Comparison of ENCODE assay signal across 21 cellular contexts in genomic region chr11:4511267-4511666, GRCh38. TPM values are rescaled to one million over a fixed set of nuclear protein-coding genes. Genes with fewer than 3 reads are reported as not detected.
DNase-seq lines count a peak whose midpoint lies in the region; ATAC-seq and TF ChIP-seq lines count a peak whose summit lies in the region.
"Had no signal": no experiment of that assay in that cellular context is flagged by ENCODE, and none has a peak within 500 bp of the region (broad histone marks: within the 10 kb centered on the region; RNA-seq: fewer than 3 reads in every experiment).

No MANE protein-coding gene starts in this region.

- ATAC-seq in activated CD4-positive, alpha-beta T cell treated with anti-CD3 and anti-CD28 coated beads for 36 hours, result no peak
- no peak for ATAC-seq in HG02973 (IDR thresholded peaks at IDR 0.05; ENCODE audit: unreplicated experiment)

- no peak overlapping the region for H3K4me3 ChIP-seq in skin epidermis

- no peak for TF ChIP-seq CTCF in type B pancreatic cell (conservative IDR thresholded peaks at IDR 0.05)

- H3K4me3 Mint-ChIP-seq in activated CD4-positive, alpha-beta T cell treated with anti-CD3 and anti-CD28 coated beads for 36 hours, result no peak overlapping the region
- no peak overlapping the region for H3K4me3 Mint-ChIP-seq in type B pancreatic cell

- CTCF ChIA-PET in activated CD4-positive, alpha-beta T cell treated with anti-CD3 and anti-CD28 coated beads for 36 hours (lab: Charles Lee), result no interaction called here

- DNase-seq in AG08395 (ENCODE audit: low spot score) (peak; percentile 24), GM04504 (ENCODE audit: low read depth) (peak; percentile 18), fibroblast of peridontal ligament (ENCODE audit: extremely low read depth) (peak; percentile 65), type B pancreatic cell (ENCODE audit: extremely low spot score, unreplicated experiment) (no peak)
- DNase-seq in activated CD4-positive, alpha-beta T cell treated with anti-CD3 and anti-CD28 coated beads for 36 hours, result no peak
- DNase-seq in stimulated activated CD4-positive, alpha-beta T cell treated with anti-CD3 and anti-CD28 coated beads, Interleukin-1b, Interleukin-23, amount 100 ng/mL, for 48 hours, result no peak
- DNase-seq: 8988T, BE2C, DMS53, GDM1, Kasumi-1, NCI-H1417, NCI-H1694 treated with DMSO at 0.1 percent for 48 hours, NCI-H2081 treated with DMSO at 0.1 percent for 48 hours, NCI-H69, SIG-M5, SK-N-SH had no signal

- intact Hi-C loops in activated CD4-positive, alpha-beta T cell treated with anti-CD3 and anti-CD28 coated beads for 36 hours (cut with DNase I, micrococcal nuclease), result no loop called here

- no peaks in the 10 kb centered on the region for H3K4me1 Mint-ChIP-seq in activated CD4-positive, alpha-beta T cell treated with anti-CD3 and anti-CD28 coated beads for 36 hours
- no peaks in the 10 kb centered on the region for H3K4me1 Mint-ChIP-seq in type B pancreatic cell (ENCODE audit: unreplicated experiment)

- H3K36me3 Mint-ChIP-seq in activated CD4-positive, alpha-beta T cell treated with anti-CD3 and anti-CD28 coated beads for 36 hours (ENCODE audit: low read depth), result no peaks in the 10 kb centered on the region
- no peaks in the 10 kb centered on the region for H3K36me3 Mint-ChIP-seq in type B pancreatic cell

- POLR2A ChIA-PET in activated CD4-positive, alpha-beta T cell treated with anti-CD3 and anti-CD28 coated beads for 36 hours (lab: Charles Lee), result no interaction called here

- no peaks in the 10 kb centered on the region for H3K9me3 Mint-ChIP-seq in activated CD4-positive, alpha-beta T cell treated with anti-CD3 and anti-CD28 coated beads for 36 hours (ENCODE audit: low read depth)
- no peaks in the 10 kb centered on the region for H3K9me3 Mint-ChIP-seq in type B pancreatic cell

- H3K27ac Mint-ChIP-seq in activated CD4-positive, alpha-beta T cell treated with anti-CD3 and anti-CD28 coated beads for 36 hours, result no peak overlapping the region
- H3K27ac Mint-ChIP-seq in type B pancreatic cell, result no peak overlapping the region

- H3K27ac ChIP-seq in skin epidermis, result peak overlapping the region in 12 of 21 experiments; percentile 4 to 76 (median 35)

- H3K27me3 Mint-ChIP-seq in activated CD4-positive, alpha-beta T cell treated with anti-CD3 and anti-CD28 coated beads for 36 hours, result peaks cover 12% of the 10 kb centered on the region
- no peaks in the 10 kb centered on the region for H3K27me3 Mint-ChIP-seq in type B pancreatic cell

RNA-seq across cellular contexts. Expression of gene OR52K1, which starts 28.8 kb away (rescaled TPM):
- under 1 TPM in 1 of 2 experiments, not detected in 1; 0.07 TPM for total RNA-seq in activated CD4-positive, alpha-beta T cell treated with anti-CD3 and anti-CD28 coated beads for 36 hours
- total RNA-seq in type B pancreatic cell (ENCODE audit: low replicate concordance), result not detected in 2 replicates
- total RNA-seq: MCF 10A, NCI-H460 had no signal

RNA-seq across cellular contexts. Expression of gene OR52M1, which starts 33.7 kb away (rescaled TPM):
- not detected for total RNA-seq in activated CD4-positive, alpha-beta T cell treated with anti-CD3 and anti-CD28 coated beads for 36 hours
- total RNA-seq in type B pancreatic cell (ENCODE audit: low replicate concordance), result not detected in 2 replicates
- total RNA-seq: MCF 10A, NCI-H460 had no signal

Comparison
In these comparisons a context has a peak if more than half of its experiments do, and no peak if none do; other contexts are left out.
1. DNase-seq: peak in AG08395 (single experiment), GM04504 (single experiment) and fibroblast of peridontal ligament (single experiment); none in activated CD4-positive, alpha-beta T cell treated with anti-CD3 and anti-CD28 coated beads for 36 hours (single experiment), stimulated activated CD4-positive, alpha-beta T cell treated with anti-CD3 and anti-CD28 coated beads, Interleukin-1b, Interleukin-23, amount 100 ng/mL, for 48 hours (single experiment) and type B pancreatic cell (single experiment).